31 cellular contexts compared by ENCODE assay signal in the genomic region with DNA sequence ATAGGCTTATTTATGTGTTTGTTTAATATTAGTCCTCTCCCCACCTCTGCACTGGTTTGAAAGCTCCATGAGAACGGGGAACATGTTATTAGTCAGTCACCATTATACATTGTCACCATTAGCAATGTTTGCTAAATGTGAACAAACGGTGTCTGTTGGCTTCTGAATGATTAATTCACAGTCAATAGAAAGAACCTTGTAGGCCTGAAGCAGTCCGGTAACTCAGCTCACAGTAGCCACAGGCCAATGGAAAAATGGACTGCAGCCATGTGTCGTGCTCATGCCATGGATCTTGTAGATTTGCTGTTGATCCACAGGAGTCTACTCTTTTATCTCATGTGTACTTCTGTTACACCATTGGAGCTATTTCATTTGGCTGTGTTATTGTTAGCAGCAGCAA. TPM values are rescaled to one million over a fixed set of nuclear protein-coding genes. Genes with fewer than 3 reads are reported as not detected.
"Had no signal": no experiment of that assay in that cellular context is flagged by ENCODE, and none has a peak within 500 bp of the region (broad histone marks: within the 10 kb centered on the region; RNA-seq: fewer than 3 reads in every experiment).

No MANE protein-coding gene starts in this region.

- H3K4me1 Mint-ChIP-seq: nephron progenitor cell had no signal

- H3K79me2 ChIP-seq: hepatocyte had no signal

- H3K4me2 ChIP-seq: hepatocyte, smooth muscle cell had no signal

- FAIRE-seq: astrocyte, keratinocyte, TTC549 had no signal

- H3K9me3 ChIP-seq: gastroesophageal sphincter, neutrophil, right atrium auricular region, tibial nerve had no signal

- H3K36me3 ChIP-seq: gastroesophageal sphincter, neutrophil, right atrium auricular region, tibial nerve had no signal

- H3K4me3 Mint-ChIP-seq: activated T-helper 1 cell treated with anti-CD3 and anti-CD28 coated beads, Interleukin-12 subunit alpha, Interleukin-12 subunit beta, Interleukin-2, Interleukin-4 antibody, amounts not matched to agents 30 ng/mL and 10 ng/mL and 1 ng/mL, durations not matched to agents 14 hours and 24 hours and 36 hours; effector memory CD8-positive, alpha-beta T cell; nephron progenitor cell had no signal

- H3K9me3 Mint-ChIP-seq: activated T-helper 1 cell treated with anti-CD3 and anti-CD28 coated beads, Interleukin-12 subunit alpha, Interleukin-12 subunit beta, Interleukin-2, Interleukin-4 antibody, amounts not matched to agents 30 ng/mL and 10 ng/mL and 1 ng/mL, durations not matched to agents 14 hours and 24 hours and 36 hours; effector memory CD8-positive, alpha-beta T cell; nephron progenitor cell had no signal

- H3K4me1 ChIP-seq: gastroesophageal sphincter, right atrium auricular region, tibial nerve had no signal

- H3K27me3 ChIP-seq: gastroesophageal sphincter, hepatocyte, neutrophil, right atrium auricular region, tibial nerve had no signal

- H3K27ac ChIP-seq: gastroesophageal sphincter, hepatocyte, neutrophil, right atrium auricular region, tibial nerve, VCaP had no signal

- ATAC-seq: effector memory CD8-positive, alpha-beta T cell; gastroesophageal sphincter; left cardiac atrium; left ventricle myocardium superior had no signal

- H3K27ac Mint-ChIP-seq: activated T-helper 1 cell treated with anti-CD3 and anti-CD28 coated beads, Interleukin-12 subunit alpha, Interleukin-12 subunit beta, Interleukin-2, Interleukin-4 antibody, amounts not matched to agents 30 ng/mL and 10 ng/mL and 1 ng/mL, durations not matched to agents 14 hours and 24 hours and 36 hours; effector memory CD8-positive, alpha-beta T cell; nephron progenitor cell had no signal

- H2AFZ ChIP-seq: hepatocyte had no signal

- DNase-seq: activated CD4-positive, alpha-beta T cell treated with anti-CD3 and anti-CD28 coated beads for 4 hours; activated CD4-positive, alpha-beta T cell treated with anti-CD3 and anti-CD28 coated beads, Interleukin-2, amount 50 U/mL, for 4 hours; activated effector memory CD4-positive, alpha-beta T cell treated with anti-CD3 and anti-CD28 coated beads, Interleukin-2, amount 50 U/mL, for 16 hours; activated naive CD4-positive, alpha-beta T cell treated with anti-CD3 and anti-CD28 coated beads, Interleukin-2, amount 50 U/mL, for 16 hours; amniotic stem cell; caudate nucleus; cortex of kidney; effector memory CD8-positive, alpha-beta T cell; erythroblast; left cardiac atrium; left ventricle myocardium superior; nephron progenitor cell; stimulated activated CD4-positive, alpha-beta T cell treated with anti-CD3 and anti-CD28 coated beads, Interleukin-15, amount 100 ng/mL, for 24 hours; stimulated activated naive CD4-positive, alpha-beta T cell; T-helper 9 cell had no signal

- H3K4me3 ChIP-seq: gastroesophageal sphincter, hepatocyte, right atrium auricular region, smooth muscle cell, tibial nerve had no signal

RNA-seq across cellular contexts. Expression of gene NHLH2, which starts 49.7 kb away (rescaled TPM):
- total RNA-seq: activated T-helper 1 cell treated with anti-CD3 and anti-CD28 coated beads, Interleukin-12 subunit alpha, Interleukin-12 subunit beta, Interleukin-2, Interleukin-4 antibody, amounts not matched to agents 30 ng/mL and 10 ng/mL and 1 ng/mL, durations not matched to agents 14 hours and 24 hours and 36 hours; chondrocyte; fibroblast of lung; gastroesophageal sphincter; hepatocyte; left cardiac atrium; left ventricle myocardium superior; mucosa of gallbladder; osteocyte; pulmonary artery endothelial cell; right atrium auricular region had no signal
- polyA plus RNA-seq: fibroblast of lung had no signal
